Comparison of ENCODE assay signal across 1 cellular context in genomic region chr3:128804817-128805166, GRCh38.
TF ChIP-seq lines count a peak whose summit lies in the region.

No MANE protein-coding gene starts in this region.

TF ChIP-seq in GM23338, 12 proteins besides CTCF, POLR2A, EP300 and RAD21 (continued from another document):
- TF ChIP-seq, protein P1, sequence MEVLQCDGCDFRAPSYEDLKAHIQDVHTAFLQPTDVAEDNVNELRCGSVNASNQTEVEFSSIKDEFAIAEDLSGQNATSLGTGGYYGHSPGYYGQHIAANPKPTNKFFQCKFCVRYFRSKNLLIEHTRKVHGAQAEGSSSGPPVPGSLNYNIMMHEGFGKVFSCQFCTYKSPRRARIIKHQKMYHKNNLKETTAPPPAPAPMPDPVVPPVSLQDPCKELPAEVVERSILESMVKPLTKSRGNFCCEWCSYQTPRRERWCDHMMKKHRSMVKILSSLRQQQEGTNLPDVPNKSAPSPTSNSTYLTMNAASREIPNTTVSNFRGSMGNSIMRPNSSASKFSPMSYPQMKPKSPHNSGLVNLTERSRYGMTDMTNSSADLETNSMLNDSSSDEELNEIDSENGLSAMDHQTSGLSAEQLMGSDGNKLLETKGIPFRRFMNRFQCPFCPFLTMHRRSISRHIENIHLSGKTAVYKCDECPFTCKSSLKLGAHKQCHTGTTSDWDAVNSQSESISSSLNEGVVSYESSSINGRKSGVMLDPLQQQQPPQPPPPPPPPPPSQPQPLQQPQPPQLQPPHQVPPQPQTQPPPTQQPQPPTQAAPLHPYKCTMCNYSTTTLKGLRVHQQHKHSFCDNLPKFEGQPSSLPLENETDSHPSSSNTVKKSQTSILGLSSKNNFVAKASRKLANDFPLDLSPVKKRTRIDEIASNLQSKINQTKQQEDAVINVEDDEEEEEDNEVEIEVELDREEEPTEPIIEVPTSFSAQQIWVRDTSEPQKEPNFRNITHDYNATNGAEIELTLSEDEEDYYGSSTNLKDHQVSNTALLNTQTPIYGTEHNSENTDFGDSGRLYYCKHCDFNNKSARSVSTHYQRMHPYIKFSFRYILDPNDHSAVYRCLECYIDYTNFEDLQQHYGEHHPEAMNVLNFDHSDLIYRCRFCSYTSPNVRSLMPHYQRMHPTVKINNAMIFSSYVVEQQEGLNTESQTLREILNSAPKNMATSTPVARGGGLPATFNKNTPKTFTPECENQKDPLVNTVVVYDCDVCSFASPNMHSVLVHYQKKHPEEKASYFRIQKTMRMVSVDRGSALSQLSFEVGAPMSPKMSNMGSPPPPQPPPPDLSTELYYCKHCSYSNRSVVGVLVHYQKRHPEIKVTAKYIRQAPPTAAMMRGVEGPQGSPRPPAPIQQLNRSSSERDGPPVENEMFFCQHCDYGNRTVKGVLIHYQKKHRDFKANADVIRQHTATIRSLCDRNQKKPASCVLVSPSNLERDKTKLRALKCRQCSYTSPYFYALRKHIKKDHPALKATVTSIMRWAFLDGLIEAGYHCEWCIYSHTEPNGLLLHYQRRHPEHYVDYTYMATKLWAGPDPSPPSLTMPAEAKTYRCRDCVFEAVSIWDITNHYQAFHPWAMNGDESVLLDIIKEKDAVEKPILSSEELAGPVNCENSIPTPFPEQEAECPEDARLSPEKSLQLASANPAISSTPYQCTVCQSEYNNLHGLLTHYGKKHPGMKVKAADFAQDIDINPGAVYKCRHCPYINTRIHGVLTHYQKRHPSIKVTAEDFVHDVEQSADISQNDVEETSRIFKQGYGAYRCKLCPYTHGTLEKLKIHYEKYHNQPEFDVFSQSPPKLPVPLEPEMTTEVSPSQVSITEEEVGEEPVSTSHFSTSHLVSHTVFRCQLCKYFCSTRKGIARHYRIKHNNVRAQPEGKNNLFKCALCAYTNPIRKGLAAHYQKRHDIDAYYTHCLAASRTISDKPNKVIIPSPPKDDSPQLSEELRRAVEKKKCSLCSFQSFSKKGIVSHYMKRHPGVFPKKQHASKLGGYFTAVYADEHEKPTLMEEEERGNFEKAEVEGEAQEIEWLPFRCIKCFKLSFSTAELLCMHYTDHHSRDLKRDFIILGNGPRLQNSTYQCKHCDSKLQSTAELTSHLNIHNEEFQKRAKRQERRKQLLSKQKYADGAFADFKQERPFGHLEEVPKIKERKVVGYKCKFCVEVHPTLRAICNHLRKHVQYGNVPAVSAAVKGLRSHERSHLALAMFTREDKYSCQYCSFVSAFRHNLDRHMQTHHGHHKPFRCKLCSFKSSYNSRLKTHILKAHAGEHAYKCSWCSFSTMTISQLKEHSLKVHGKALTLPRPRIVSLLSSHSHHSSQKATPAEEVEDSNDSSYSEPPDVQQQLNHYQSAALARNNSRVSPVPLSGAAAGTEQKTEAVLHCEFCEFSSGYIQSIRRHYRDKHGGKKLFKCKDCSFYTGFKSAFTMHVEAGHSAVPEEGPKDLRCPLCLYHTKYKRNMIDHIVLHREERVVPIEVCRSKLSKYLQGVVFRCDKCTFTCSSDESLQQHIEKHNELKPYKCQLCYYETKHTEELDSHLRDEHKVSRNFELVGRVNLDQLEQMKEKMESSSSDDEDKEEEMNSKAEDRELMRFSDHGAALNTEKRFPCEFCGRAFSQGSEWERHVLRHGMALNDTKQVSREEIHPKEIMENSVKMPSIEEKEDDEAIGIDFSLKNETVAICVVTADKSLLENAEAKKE (CRISPR knock-in tag; IDR thresholded peaks at IDR 0.05) = no peak
TF ChIP-seq in GM23338: peak in this region for 0.
